1 cellular context compared by ENCODE assay signal in the genomic region with DNA sequence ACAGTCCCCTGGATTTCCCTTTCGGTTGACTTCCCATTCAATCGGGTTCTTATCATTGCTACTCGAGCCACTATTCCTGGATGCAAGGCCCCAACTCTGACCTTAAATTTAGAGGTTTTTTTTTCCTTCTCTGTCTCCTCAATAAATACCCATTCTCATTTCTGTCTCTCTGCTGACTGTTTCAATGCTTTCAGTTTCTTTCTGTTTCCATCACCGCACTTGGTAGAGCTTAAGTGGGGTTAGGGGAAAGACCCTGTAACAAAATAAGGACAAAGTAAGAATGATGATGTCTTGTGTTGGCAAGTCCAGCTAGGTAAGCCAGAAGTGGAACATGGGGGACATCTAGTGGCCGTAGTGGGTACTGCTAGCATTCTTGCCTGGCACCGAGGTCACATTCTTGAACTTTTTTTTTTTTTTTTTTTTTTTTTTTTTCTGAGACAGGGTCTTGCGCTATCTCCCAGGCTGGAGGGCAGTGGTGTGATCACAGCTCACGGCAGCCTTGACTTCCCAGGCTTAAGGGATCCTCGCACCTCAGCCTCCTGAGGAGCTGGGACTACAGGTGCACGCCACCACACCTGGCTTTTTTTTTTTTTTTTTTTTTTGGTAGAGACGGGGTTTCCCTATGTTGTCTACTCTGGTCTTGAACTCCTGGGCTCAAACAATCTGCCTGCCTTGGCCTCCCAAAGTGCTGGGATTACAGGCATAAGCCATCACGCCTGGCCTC.
A peak's percentile ranks its signal among the peaks of the same experiment; 100 is the strongest.
TF ChIP-seq lines count a peak whose summit lies in the region.

No MANE protein-coding gene starts in this region.

TF ChIP-seq in K562, 482 proteins besides CTCF, POLR2A, EP300 and RAD21 (continued from another document and continues in another):
- TF ChIP-seq ZNF609 (CRISPR knock-in tag; IDR thresholded peaks at IDR 0.05; ENCODE audit: borderline replicate concordance), result peak; percentile 64; the same call in 1 of the 2 replicates
- peak; percentile 91 for TF ChIP-seq ARID2 (IDR thresholded peaks at IDR 0.05)
- peak; percentile 29; the same call in 1 of the 2 replicates for TF ChIP-seq NR2C1 (IDR thresholded peaks at IDR 0.05)
- TF ChIP-seq NR2C1 (tag; IDR thresholded peaks at IDR 0.05), result no peak
- peak; percentile 16 to 49; a peak in 2 of 4 replicates for TF ChIP-seq KDM1A (IDR thresholded peaks at IDR 0.05)
- TF ChIP-seq, protein P1, sequence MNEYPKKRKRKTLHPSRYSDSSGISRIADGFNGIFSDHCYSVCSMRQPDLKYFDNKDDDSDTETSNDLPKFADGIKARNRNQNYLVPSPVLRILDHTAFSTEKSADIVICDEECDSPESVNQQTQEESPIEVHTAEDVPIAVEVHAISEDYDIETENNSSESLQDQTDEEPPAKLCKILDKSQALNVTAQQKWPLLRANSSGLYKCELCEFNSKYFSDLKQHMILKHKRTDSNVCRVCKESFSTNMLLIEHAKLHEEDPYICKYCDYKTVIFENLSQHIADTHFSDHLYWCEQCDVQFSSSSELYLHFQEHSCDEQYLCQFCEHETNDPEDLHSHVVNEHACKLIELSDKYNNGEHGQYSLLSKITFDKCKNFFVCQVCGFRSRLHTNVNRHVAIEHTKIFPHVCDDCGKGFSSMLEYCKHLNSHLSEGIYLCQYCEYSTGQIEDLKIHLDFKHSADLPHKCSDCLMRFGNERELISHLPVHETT (CRISPR knock-in tag; conservative IDR thresholded peaks at IDR 0.05 in 1 of 2, IDR thresholded peaks at IDR 0.05 in 1 of 2), result 0 out of 4 replicates have a peak, but pooled peaks of 1 of the 2 experiments have one; percentile 33
- TF ChIP-seq ASH1L (IDR thresholded peaks at IDR 0.05; ENCODE audit: borderline replicate concordance, low read depth, partially characterized antibody), result no peak
- TF ChIP-seq CREBBP (IDR thresholded peaks at IDR 0.05; ENCODE audit: low read depth, low read length), result no peak
- 0 out of 4 replicates have a peak, but pooled peaks of 1 of the 2 experiments have one; percentile 24 for TF ChIP-seq MNT (conservative IDR thresholded peaks at IDR 0.05)
- TF ChIP-seq BRD9 (IDR thresholded peaks at IDR 0.05; ENCODE audit: low read depth, partially characterized antibody), result peak; percentile 99
- TF ChIP-seq FOXJ2 (tag; IDR thresholded peaks at IDR 0.05), result 0 out of 2 replicates have a peak, but pooled peaks have one; percentile 15
- TF ChIP-seq CHAMP1 (IDR thresholded peaks at IDR 0.05), result 0 out of 2 replicates have a peak, but pooled peaks have one; percentile 63
- 0 out of 2 replicates have a peak, but pooled peaks have one; percentile 37 for TF ChIP-seq ZKSCAN1 (IDR thresholded peaks at IDR 0.05; ENCODE audit: low read depth, low read length)
- TF ChIP-seq SNIP1 (IDR thresholded peaks at IDR 0.05; ENCODE audit: low read depth), result peak; percentile 51; the same call in 1 of the 2 replicates
- peak; percentile 37 for TF ChIP-seq HCFC1 (IDR thresholded peaks at IDR 0.05; ENCODE audit: low read depth, low read length)
- no peak for TF ChIP-seq THRA (IDR thresholded peaks at IDR 0.05)
- TF ChIP-seq ZBTB33 (CRISPR knock-in tag; IDR thresholded peaks at IDR 0.05), result peak; percentile 60
- TF ChIP-seq HNRNPL (IDR thresholded peaks at IDR 0.05; ENCODE audit: low read depth, low read length), result peak; percentile 86
- no peak for TF ChIP-seq PHB (CRISPR knock-in tag; IDR thresholded peaks at IDR 0.05)
- TF ChIP-seq, protein P2, sequence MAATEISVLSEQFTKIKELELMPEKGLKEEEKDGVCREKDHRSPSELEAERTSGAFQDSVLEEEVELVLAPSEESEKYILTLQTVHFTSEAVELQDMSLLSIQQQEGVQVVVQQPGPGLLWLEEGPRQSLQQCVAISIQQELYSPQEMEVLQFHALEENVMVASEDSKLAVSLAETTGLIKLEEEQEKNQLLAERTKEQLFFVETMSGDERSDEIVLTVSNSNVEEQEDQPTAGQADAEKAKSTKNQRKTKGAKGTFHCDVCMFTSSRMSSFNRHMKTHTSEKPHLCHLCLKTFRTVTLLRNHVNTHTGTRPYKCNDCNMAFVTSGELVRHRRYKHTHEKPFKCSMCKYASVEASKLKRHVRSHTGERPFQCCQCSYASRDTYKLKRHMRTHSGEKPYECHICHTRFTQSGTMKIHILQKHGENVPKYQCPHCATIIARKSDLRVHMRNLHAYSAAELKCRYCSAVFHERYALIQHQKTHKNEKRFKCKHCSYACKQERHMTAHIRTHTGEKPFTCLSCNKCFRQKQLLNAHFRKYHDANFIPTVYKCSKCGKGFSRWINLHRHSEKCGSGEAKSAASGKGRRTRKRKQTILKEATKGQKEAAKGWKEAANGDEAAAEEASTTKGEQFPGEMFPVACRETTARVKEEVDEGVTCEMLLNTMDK (IDR thresholded peaks at IDR 0.05; ENCODE audit: borderline replicate concordance, insufficient read depth, low read depth, low read length, poor library complexity, severe bottlenecking), result no peak
- TF ChIP-seq MYNN (IDR thresholded peaks at IDR 0.05), result peak; percentile 48; the same call in 1 of the 2 replicates
- no peak for TF ChIP-seq MYNN (CRISPR knock-in tag; IDR thresholded peaks at IDR 0.05)
- TF ChIP-seq OTX1 (CRISPR knock-in tag; IDR thresholded peaks at IDR 0.05), result 0 out of 2 replicates have a peak, but pooled peaks have one; percentile 47
- TF ChIP-seq RCOR1 (IDR thresholded peaks at IDR 0.05; ENCODE audit: borderline replicate concordance in 1 of 2, low read depth in 2 of 2, low read length in 2 of 2), result peak in 1 of 2 experiments; percentile 10; a peak in 1 of 4 replicates
- TF ChIP-seq, protein P3, sequence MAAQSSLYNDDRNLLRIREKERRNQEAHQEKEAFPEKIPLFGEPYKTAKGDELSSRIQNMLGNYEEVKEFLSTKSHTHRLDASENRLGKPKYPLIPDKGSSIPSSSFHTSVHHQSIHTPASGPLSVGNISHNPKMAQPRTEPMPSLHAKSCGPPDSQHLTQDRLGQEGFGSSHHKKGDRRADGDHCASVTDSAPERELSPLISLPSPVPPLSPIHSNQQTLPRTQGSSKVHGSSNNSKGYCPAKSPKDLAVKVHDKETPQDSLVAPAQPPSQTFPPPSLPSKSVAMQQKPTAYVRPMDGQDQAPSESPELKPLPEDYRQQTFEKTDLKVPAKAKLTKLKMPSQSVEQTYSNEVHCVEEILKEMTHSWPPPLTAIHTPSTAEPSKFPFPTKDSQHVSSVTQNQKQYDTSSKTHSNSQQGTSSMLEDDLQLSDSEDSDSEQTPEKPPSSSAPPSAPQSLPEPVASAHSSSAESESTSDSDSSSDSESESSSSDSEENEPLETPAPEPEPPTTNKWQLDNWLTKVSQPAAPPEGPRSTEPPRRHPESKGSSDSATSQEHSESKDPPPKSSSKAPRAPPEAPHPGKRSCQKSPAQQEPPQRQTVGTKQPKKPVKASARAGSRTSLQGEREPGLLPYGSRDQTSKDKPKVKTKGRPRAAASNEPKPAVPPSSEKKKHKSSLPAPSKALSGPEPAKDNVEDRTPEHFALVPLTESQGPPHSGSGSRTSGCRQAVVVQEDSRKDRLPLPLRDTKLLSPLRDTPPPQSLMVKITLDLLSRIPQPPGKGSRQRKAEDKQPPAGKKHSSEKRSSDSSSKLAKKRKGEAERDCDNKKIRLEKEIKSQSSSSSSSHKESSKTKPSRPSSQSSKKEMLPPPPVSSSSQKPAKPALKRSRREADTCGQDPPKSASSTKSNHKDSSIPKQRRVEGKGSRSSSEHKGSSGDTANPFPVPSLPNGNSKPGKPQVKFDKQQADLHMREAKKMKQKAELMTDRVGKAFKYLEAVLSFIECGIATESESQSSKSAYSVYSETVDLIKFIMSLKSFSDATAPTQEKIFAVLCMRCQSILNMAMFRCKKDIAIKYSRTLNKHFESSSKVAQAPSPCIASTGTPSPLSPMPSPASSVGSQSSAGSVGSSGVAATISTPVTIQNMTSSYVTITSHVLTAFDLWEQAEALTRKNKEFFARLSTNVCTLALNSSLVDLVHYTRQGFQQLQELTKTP (IDR thresholded peaks at IDR 0.05; ENCODE audit: low read depth in 1 of 2, partially characterized antibody in 2 of 2), result peak in 1 of 2 experiments; percentile 41
- no peak; the same call in 1 of the 2 replicates for TF ChIP-seq MTA3 (IDR thresholded peaks at IDR 0.05; ENCODE audit: borderline replicate concordance)
- no peak for TF ChIP-seq NFXL1 (CRISPR knock-in tag; IDR thresholded peaks at IDR 0.05)
- TF ChIP-seq XRCC5 (IDR thresholded peaks at IDR 0.05; ENCODE audit: low read depth, low read length), result 0 out of 2 replicates have a peak, but pooled peaks have one; percentile 30
- no peak for TF ChIP-seq BCL6 (CRISPR knock-in tag; IDR thresholded peaks at IDR 0.05)
- no peak for TF ChIP-seq FUS (optimal IDR thresholded peaks at IDR 0.05; ENCODE audit: low read depth, low read length)
- peak in 1 of 3 experiments; percentile 31 for TF ChIP-seq YY1 (IDR thresholded peaks at IDR 0.05; ENCODE audit: borderline replicate concordance in 1 of 3, control insufficient read depth in 1 of 3, extremely low read depth in 1 of 3, insufficient read depth in 3 of 3, insufficient read length in 1 of 3, insufficient replicate concordance in 2 of 3, low read depth in 1 of 3, low read length in 2 of 3)
